In genomic region chr16:31873556-31874353, GRCh38 we compare ENCODE assay signal across 1 cellular context.
TF ChIP-seq lines count a peak whose summit lies in the region.

Gene ZNF267, plus strand, starts transcription at chr16:31873807. Its CDS starts 160 bp downstream, at chr16:31873967.

TF ChIP-seq in HepG2, 621 proteins besides CTCF, POLR2A, EP300 and RAD21 (continued from another document and continues in another):
- TF ChIP-seq ATF5 (CRISPR knock-in tag; IDR thresholded peaks at IDR 0.05; ENCODE audit: low read depth) (no peak), KDM5B (CRISPR knock-in tag; IDR thresholded peaks at IDR 0.05; ENCODE audit: borderline replicate concordance) (peak; percentile 68), AGO1 (IDR thresholded peaks at IDR 0.05; ENCODE audit: low read depth, low read length, poor library complexity, severe bottlenecking) (peak; percentile 42), KMT2B (CRISPR knock-in tag; IDR thresholded peaks at IDR 0.05) (peak; percentile 69), ZNF274 (CRISPR knock-in tag; IDR thresholded peaks at IDR 0.05) (peak; percentile 15; the same call in 1 of the 2 replicates), ZNF318 (CRISPR knock-in tag; IDR thresholded peaks at IDR 0.05) (no peak), NR3C1 (CRISPR knock-in tag; IDR thresholded peaks at IDR 0.05) (no peak), ZNF703 (CRISPR knock-in tag; IDR thresholded peaks at IDR 0.05; ENCODE audit: borderline replicate concordance) (peak; percentile 58; the same call in 1 of the 2 replicates), ZBTB3 (CRISPR knock-in tag; IDR thresholded peaks at IDR 0.05; ENCODE audit: borderline replicate concordance, low read depth) (no peak), BORCS8-MEF2B (CRISPR knock-in tag; IDR thresholded peaks at IDR 0.05) (0 out of 2 replicates have a peak, but pooled peaks have one; percentile 43), PATZ1 (CRISPR knock-in tag; IDR thresholded peaks at IDR 0.05) (peak; percentile 44), ZNF572 (CRISPR knock-in tag; IDR thresholded peaks at IDR 0.05) (no peak), ARID5B (CRISPR knock-in tag; IDR thresholded peaks at IDR 0.05) (peak; percentile 35; the same call in 1 of the 2 replicates), MXD4 (CRISPR knock-in tag; IDR thresholded peaks at IDR 0.05) (0 out of 2 replicates have a peak, but pooled peaks have one; percentile 45), TFDP1 (CRISPR knock-in tag; IDR thresholded peaks at IDR 0.05; ENCODE audit: borderline replicate concordance) (peak; percentile 57; the same call in 1 of the 2 replicates), ZMYM2 (CRISPR knock-in tag; IDR thresholded peaks at IDR 0.05) (peak; percentile 28; the same call in 1 of the 2 replicates), GFI1 (CRISPR knock-in tag; IDR thresholded peaks at IDR 0.05; ENCODE audit: borderline replicate concordance) (0 out of 2 replicates have a peak, but pooled peaks have one; percentile 42), HIC2 (CRISPR knock-in tag; IDR thresholded peaks at IDR 0.05; ENCODE audit: low read depth) (no peak), ZNF607 (CRISPR knock-in tag; IDR thresholded peaks at IDR 0.05; ENCODE audit: borderline replicate concordance) (0 out of 2 replicates have a peak, but pooled peaks have one; percentile 20), RXRA (CRISPR knock-in tag; IDR thresholded peaks at IDR 0.05) (no peak), ZNF10 (CRISPR knock-in tag; IDR thresholded peaks at IDR 0.05; ENCODE audit: borderline replicate concordance, low read depth) (no peak), THAP8 (CRISPR knock-in tag; IDR thresholded peaks at IDR 0.05; ENCODE audit: borderline replicate concordance) (no peak), ZNF781 (CRISPR knock-in tag; IDR thresholded peaks at IDR 0.05; ENCODE audit: borderline replicate concordance, not compliant biosample characterization) (peak; percentile 49), ZMAT3 (CRISPR knock-in tag; conservative IDR thresholded peaks at IDR 0.05) (peak; percentile 81), JUNB (CRISPR knock-in tag; IDR thresholded peaks at IDR 0.05; ENCODE audit: borderline replicate concordance) (no peak), HOXA5 (CRISPR knock-in tag; IDR thresholded peaks at IDR 0.05) (0 out of 2 replicates have a peak, but pooled peaks have one; percentile 23), ZBTB33 (CRISPR knock-in tag; IDR thresholded peaks at IDR 0.05) (no peak), ZFY (CRISPR knock-in tag; IDR thresholded peaks at IDR 0.05) (peak; percentile 86), MAZ (IDR thresholded peaks at IDR 0.05; ENCODE audit: borderline replicate concordance, low read depth, low read length) (no peak), MAZ (CRISPR knock-in tag; IDR thresholded peaks at IDR 0.05; ENCODE audit: low read depth) (peak; percentile 58; the same call in 1 of the 2 replicates), ASH2L (IDR thresholded peaks at IDR 0.05; ENCODE audit: insufficient read length, low read depth, low read length) (peak; percentile 94), KDM1A (CRISPR knock-in tag; IDR thresholded peaks at IDR 0.05) (no peak), ZBTB7B (CRISPR knock-in tag; IDR thresholded peaks at IDR 0.05) (peak; percentile 78)
